ENCODE assay signal across 27 cellular contexts in genomic region chr7:118327179-118327578, GRCh38.
A peak's percentile ranks its signal among the peaks of the same experiment; 100 is the strongest.
DNase-seq lines count a peak whose midpoint lies in the region; ATAC-seq, FAIRE-seq and TF ChIP-seq lines count a peak whose summit lies in the region.
"Had no signal": no experiment of that assay in that cellular context is flagged by ENCODE, and none has a peak within 500 bp of the region (broad histone marks: within the 10 kb centered on the region; RNA-seq: fewer than 3 reads in every experiment).

No MANE protein-coding gene starts in this region.

- TF ChIP-seq RAD21 in GM12878 (IDR thresholded peaks at IDR 0.05; ENCODE audit: insufficient read depth, low read depth, low read length), result no peak

- H3K9me3 ChIP-seq in GM12878 (replicated peaks; ENCODE audit: control insufficient read depth, insufficient read depth, low read length), result no peaks in the 10 kb centered on the region
- H3K9me3 ChIP-seq: HAP-1 had no signal

- no peaks in the 10 kb centered on the region for H3K27me3 ChIP-seq in GM12878 (replicated peaks in 1 of 2; ENCODE audit: control insufficient read depth in 2 of 2, insufficient read depth in 2 of 2, low read length in 1 of 2)

- in situ Hi-C loops in GM12878 (cut with MboI), result no loop called here

- H3K4me2 ChIP-seq in GM12878 (ENCODE audit: control insufficient read depth, insufficient read depth), result no peak overlapping the region
- H3K4me2 ChIP-seq: KMS-11 had no signal

- no peaks in the 10 kb centered on the region for H3K79me2 ChIP-seq in GM12878 (ENCODE audit: control insufficient read depth, insufficient read depth, low read length)

- 0% methylated on average over 2 of the region's 2 CpGs for WGBS in GM12878 (ENCODE audit: insufficient coverage, insufficient replicate concordance, low lambda C conversion rate, missing lambda C conversion rate)

- CTCF ChIA-PET in GM12878 (lab: Yijun Ruan, JAX), result interaction anchor here (0.9 to 1.1 kb wide), 2 partner anchors 29 to 67 kb away, joined by 3 to 4 read pairs; no protein-coding TSS in a partner anchor

- no peak for TF ChIP-seq POLR2A in GM12878 (IDR thresholded peaks at IDR 0.05; ENCODE audit: low read depth, low read length)

- H3K36me3 ChIP-seq in GM12878 (ENCODE audit: control insufficient read depth in 2 of 2, insufficient read depth in 2 of 2, low read length in 1 of 2), result no peaks in the 10 kb centered on the region
- H3K36me3 ChIP-seq: HAP-1 had no signal

- no peak overlapping the region for H2AFZ ChIP-seq in GM12878 (ENCODE audit: control insufficient read depth, low read depth, low read length)
- H2AFZ ChIP-seq: GM23248 had no signal

- DNase-seq in A172 (ENCODE audit: low spot score), result peak; percentile 94
- DNase-seq in M059J (ENCODE audit: low read depth), result peak; percentile 6
- no peak for DNase-seq in GM12878 (ENCODE audit: low read depth, low spot score)
- DNase-seq in kidney tubule cell (ENCODE audit: low spot score), result peak; percentile 20
- no peak for DNase-seq in pons (ENCODE audit: low spot score)
- DNase-seq in activated naive CD4-positive, alpha-beta T cell treated with Interleukin-2 at 50 U/mL for 16 hours, result no peak
- DNase-seq: 8988T; AML-193; C1 segment of cervical spinal cord; Calu3; CD8-positive, alpha-beta T cell; DMS53; EL; GF-D8; GM23248; IMR-90; NCI-H1105 treated with DMSO at 0.1 percent for 48 hours; NCI-H2029 treated with DMSO at 0.1 percent for 48 hours; NCI-H345; NCI-H524; NCI-H82; PC-3; Right ventricle myocardium superior had no signal

- no peaks in the 10 kb centered on the region for H4K20me1 ChIP-seq in GM12878 (ENCODE audit: control insufficient read depth, insufficient read depth)

- no peak overlapping the region for H3K27ac ChIP-seq in GM12878 (ENCODE audit: control insufficient read depth, insufficient read depth)
- H3K27ac ChIP-seq: GM23248, KMS-11 had no signal

- FAIRE-seq in GM12878 (lab: Jason Lieb, UNC), result peak; percentile 7

- H3K4me3 ChIP-seq in GM12878, result no peak overlapping the region
- H3K4me3 ChIP-seq: GM23248, HAP-1 had no signal

- no peak overlapping the region for H3K9ac ChIP-seq in GM12878 (ENCODE audit: control insufficient read depth, insufficient read depth, low read length)
- H3K9ac ChIP-seq: GM23248, KMS-11 had no signal

- no peak for ATAC-seq in GM12878
- no peak for ATAC-seq in GM21529 (IDR thresholded peaks at IDR 0.05; ENCODE audit: unreplicated experiment)
- ATAC-seq in HG03025 (IDR thresholded peaks at IDR 0.05; ENCODE audit: low FRiP score, unreplicated experiment), result no peak
- ATAC-seq: CD8-positive, alpha-beta T cell; PC-3 had no signal

- BruUV-seq in GM12878 (replicated peaks; lab: Mats Ljungman, UMichigan), result no TSS peak

- TF ChIP-seq CTCF in GM12878 (IDR thresholded peaks at IDR 0.05 in 2 of 3, conservative IDR thresholded peaks at IDR 0.05 in 1 of 3; ENCODE audit: control insufficient read depth in 2 of 3, extremely low read depth in 1 of 3, insufficient read depth in 1 of 3, low read depth in 3 of 3, low read length in 3 of 3), result no peak

- H3K4me1 ChIP-seq in GM12878 (ENCODE audit: control insufficient read depth, insufficient read depth, low read length), result no peaks in the 10 kb centered on the region
- H3K4me1 ChIP-seq: HAP-1 had no signal

- POLR2A ChIA-PET in GM12878 (lab: Charles Lee), result no interaction called here

- SMC1A ChIA-PET in GM12878 (lab: Charles Lee; ENCODE audit: uncharacterized antibody, unreplicated experiment), result interaction anchor here (0.7 to 1.5 kb wide), 3 partner anchors 13 to 40 kb away, joined by 3 read pairs; no protein-coding TSS in a partner anchor

- RAD21 ChIA-PET in GM12878 (lab: Charles Lee; ENCODE audit: unreplicated experiment), result no interaction called here

- intact Hi-C loops in GM12878 (cut with micrococcal nuclease; ENCODE audit: unreplicated experiment), result no loop called here

- TF ChIP-seq EP300 in GM12878 (IDR thresholded peaks at IDR 0.05; ENCODE audit: borderline replicate concordance in 1 of 2, control insufficient read depth in 1 of 2, low read depth in 2 of 2, low read length in 2 of 2), result no peak

TF ChIP-seq in GM12878, 131 proteins besides CTCF, POLR2A, EP300 and RAD21:
- TF ChIP-seq IKZF1 (conservative IDR thresholded peaks at IDR 0.05) (no peak), RAD51 (IDR thresholded peaks at IDR 0.05) (no peak), ZNF592 (IDR thresholded peaks at IDR 0.05) (no peak), REST (IDR thresholded peaks at IDR 0.05; ENCODE audit: low read depth, low read length) (no peak), ZBED1 (IDR thresholded peaks at IDR 0.05; ENCODE audit: borderline replicate concordance) (no peak), PAX5 (IDR thresholded peaks at IDR 0.05; ENCODE audit: borderline replicate concordance, low read depth, low read length) (no peak), SREBF1 (IDR thresholded peaks at IDR 0.05; ENCODE audit: low read length) (no peak), RELA (IDR thresholded peaks at IDR 0.05; ENCODE audit: borderline replicate concordance, partially characterized antibody) (no peak), ETV6 (conservative IDR thresholded peaks at IDR 0.05 in 1 of 2, IDR thresholded peaks at IDR 0.05 in 1 of 2; ENCODE audit: borderline replicate concordance in 1 of 2, low read depth in 1 of 2) (no peak), EGR1 (IDR thresholded peaks at IDR 0.05; ENCODE audit: borderline replicate concordance in 1 of 2, low read depth in 2 of 2, low read length in 2 of 2) (no peak), ZSCAN29 (IDR thresholded peaks at IDR 0.05) (no peak), CEBPB (IDR thresholded peaks at IDR 0.05; ENCODE audit: borderline replicate concordance in 1 of 2, low read depth in 2 of 2, low read length in 2 of 2) (no peak), SMARCA5 (IDR thresholded peaks at IDR 0.05) (no peak), SRF (IDR thresholded peaks at IDR 0.05; ENCODE audit: low read depth in 2 of 2, low read length in 2 of 2) (no peak), STAT1 (conservative IDR thresholded peaks at IDR 0.05) (no peak), NR2C2 (IDR thresholded peaks at IDR 0.05; ENCODE audit: borderline replicate concordance, control insufficient read depth, insufficient read length, low read depth) (no peak), SIN3A (IDR thresholded peaks at IDR 0.05; ENCODE audit: low read depth, low read length) (no peak), GATAD2B (conservative IDR thresholded peaks at IDR 0.05; ENCODE audit: low read depth) (no peak)

Comparison
In these comparisons a context has a peak if more than half of its experiments do, and no peak if none do; other contexts are left out.
1. DNase-seq: peak in A172 (single experiment), M059J (single experiment) and kidney tubule cell (single experiment); none in GM12878 (single experiment), pons (single experiment) and activated naive CD4-positive, alpha-beta T cell treated with Interleukin-2 at 50 U/mL for 16 hours (single experiment).